ENCODE assay signal across 8 cellular contexts in the genomic region with DNA sequence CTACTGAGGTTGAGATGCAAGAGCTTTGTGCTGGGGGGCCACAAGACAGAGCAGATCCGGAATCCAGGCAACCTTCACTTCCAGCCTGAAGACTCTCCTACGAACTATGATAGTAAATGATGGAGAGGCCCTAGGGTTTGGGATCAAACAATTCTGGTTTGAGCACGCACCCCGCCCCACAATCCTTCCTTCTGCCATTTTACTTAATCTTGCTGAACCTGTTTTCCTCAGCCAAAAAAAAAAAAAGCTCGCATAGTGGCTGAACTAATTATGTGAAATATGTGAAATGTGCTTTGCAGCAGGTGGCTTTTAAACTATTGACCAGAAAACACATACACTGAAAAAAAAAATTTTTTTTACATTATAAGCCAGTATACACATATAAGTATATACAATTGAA. TPM values are rescaled to one million over a fixed set of nuclear protein-coding genes. Genes with fewer than 3 reads are reported as not detected.
DNase-seq lines count a peak whose midpoint lies in the region; TF ChIP-seq lines count a peak whose summit lies in the region.

No MANE protein-coding gene starts in this region.

- no peaks in the 10 kb centered on the region for H4K20me1 ChIP-seq in fibroblast of lung (ENCODE audit: control insufficient read depth, extremely low read depth, insufficient read depth, low read length)

- peak overlapping the region; percentile 85; the same call in 1 of the 2 replicates for H3K27ac ChIP-seq in SJCRH30
- no peak overlapping the region for H3K27ac ChIP-seq in fibroblast of lung (ENCODE audit: insufficient read depth, low read length)
- H3K27ac ChIP-seq in caudate nucleus (ENCODE audit: low read depth, low read length) = no peak overlapping the region

- peak overlapping the region; percentile 26 for H3K4me2 ChIP-seq in fibroblast of lung (ENCODE audit: extremely low read depth, insufficient read depth, low read length)

- H3K79me2 ChIP-seq in fibroblast of lung (ENCODE audit: control insufficient read depth, insufficient read depth, low read length) = peaks cover 12% of the 10 kb centered on the region

- H3K4me3 ChIP-seq in GM12865 (ENCODE audit: low read depth, low read length) = peak overlapping the region; percentile 80
- H3K4me3 ChIP-seq in SJCRH30 = peak overlapping the region; percentile 80
- peak overlapping the region in 3 of 4 experiments; percentile 70 to 97 (median 85) for H3K4me3 ChIP-seq in fibroblast of lung (replicated peaks in 1 of 4; ENCODE audit: control extremely low read depth in 1 of 4, insufficient read depth in 1 of 4, low read depth in 3 of 4, low read length in 4 of 4)
- H3K4me3 ChIP-seq in retinal pigment epithelial cell (ENCODE audit: low read length) = peak overlapping the region; percentile 95

- H3K9me3 ChIP-seq in SJCRH30 (replicated peaks) (no peaks in the 10 kb centered on the region), fibroblast of lung (ENCODE audit: control insufficient read depth, insufficient read depth, low read depth, low read length) (no peaks in the 10 kb centered on the region)

- no peaks in the 10 kb centered on the region for H3K27me3 ChIP-seq in SJCRH30
- no peaks in the 10 kb centered on the region for H3K27me3 ChIP-seq in fibroblast of lung (ENCODE audit: control insufficient read depth, insufficient read depth, low read length)

- H3K9ac ChIP-seq in fibroblast of lung (ENCODE audit: insufficient read depth, low read length) = no peak overlapping the region

- DNase-seq in GM12865 (ENCODE audit: low read depth) (no peak), SJCRH30 (no peak), fibroblast of lung (ENCODE audit: low read depth in 2 of 2) (no peak), retinal pigment epithelial cell (ENCODE audit: low read depth) (no peak), caudate nucleus (lab: John Stamatoyannopoulos, UW) (no peak), NCI-H1694 treated with DMSO at 0.1 percent for 48 hours (lab: John Stamatoyannopoulos, UW) (no peak), GF-D8 (lab: John Stamatoyannopoulos, UW) (no peak)
- no peak for DNase-seq in activated CD4-positive, CD25-positive, alpha-beta regulatory T cell (lab: John Stamatoyannopoulos, UW)

- H3K36me3 ChIP-seq in SJCRH30 = no peaks in the 10 kb centered on the region
- H3K36me3 ChIP-seq in fibroblast of lung (ENCODE audit: control insufficient read depth, insufficient read depth, low read length) = no peaks in the 10 kb centered on the region

- H2AFZ ChIP-seq in fibroblast of lung (ENCODE audit: low read length) = no peak overlapping the region

- TF ChIP-seq CTCF in GM12865 (IDR thresholded peaks at IDR 0.05; ENCODE audit: insufficient read depth, low read depth, low read length, missing control alignments) (no peak), fibroblast of lung (conservative IDR thresholded peaks at IDR 0.05 in 1 of 2, IDR thresholded peaks at IDR 0.05 in 1 of 2; ENCODE audit: low read depth in 1 of 2, low read length in 2 of 2) (no peak), retinal pigment epithelial cell (conservative IDR thresholded peaks at IDR 0.05; ENCODE audit: low read depth, low read length) (no peak)

- H3K4me1 ChIP-seq in SJCRH30 (no peaks in the 10 kb centered on the region; the same call in 1 of the 2 replicates), fibroblast of lung (ENCODE audit: control insufficient read depth, extremely low read depth, insufficient read depth, low read length) (no peaks in the 10 kb centered on the region)

RNA-seq across cellular contexts. Expression of gene ITFG2, which starts 0.7 kb away (rescaled TPM):
- total RNA-seq in SJCRH30 (2014; rRNA removed; shearing (Covaris generic)) = 25.8 and 28.6 TPM in 2 replicates
- 11.0 and 13.5 TPM in 2 replicates for total RNA-seq in fibroblast of lung
- polyA plus RNA-seq in fibroblast of lung = 17.5 and 18.2 TPM in 2 replicates
- polyA plus RNA-seq in fibroblast of lung (2012) = 19.0 and 28.7 TPM in 2 replicates
- polyA minus RNA-seq in fibroblast of lung (ENCODE audit: low replicate concordance) = 44.3 and 47.0 TPM in 2 replicates

RNA-seq across cellular contexts. Expression of gene FKBP4, which starts 17.0 kb away (rescaled TPM):
- 112 and 116 TPM in 2 replicates for total RNA-seq in SJCRH30 (2014; rRNA removed; shearing (Covaris generic))
- 41.3 and 42.6 TPM in 2 replicates for total RNA-seq in fibroblast of lung
- polyA plus RNA-seq in fibroblast of lung = 23.0 and 32.7 TPM in 2 replicates
- 27.0 and 37.9 TPM in 2 replicates for polyA plus RNA-seq in fibroblast of lung (2012)
- polyA minus RNA-seq in fibroblast of lung (ENCODE audit: low replicate concordance) = 21.9 and 27.5 TPM in 2 replicates

RNA-seq across cellular contexts. Expression of gene NRIP2, which starts 23.0 kb away (rescaled TPM):
- total RNA-seq in SJCRH30 (2014; rRNA removed; shearing (Covaris generic)) = 1.7 and 1.8 TPM in 2 replicates
- total RNA-seq in fibroblast of lung = under 0.01 and 0.17 TPM in 2 replicates
- 0.08 and 0.21 TPM in 2 replicates for polyA plus RNA-seq in fibroblast of lung
- polyA plus RNA-seq in fibroblast of lung (2012) = 0.44 and 0.58 TPM in 2 replicates
- polyA minus RNA-seq in fibroblast of lung (ENCODE audit: low replicate concordance) = 0.35 and 2.8 TPM in 2 replicates

RNA-seq across cellular contexts. Expression of gene TEX52, which starts 45.0 kb away (rescaled TPM):
- 0.20 TPM in 1 of 2 replicates, not detected in the other for total RNA-seq in SJCRH30 (2014; rRNA removed; shearing (Covaris generic))
- total RNA-seq in fibroblast of lung = not detected in 2 replicates
- polyA plus RNA-seq in fibroblast of lung = not detected in 2 replicates
- not detected in 2 replicates for polyA plus RNA-seq in fibroblast of lung (2012)
- polyA minus RNA-seq in fibroblast of lung (ENCODE audit: low replicate concordance) = not detected in 2 replicates
